Comparison of ENCODE assay signal across 10 cellular contexts in the genomic region with DNA sequence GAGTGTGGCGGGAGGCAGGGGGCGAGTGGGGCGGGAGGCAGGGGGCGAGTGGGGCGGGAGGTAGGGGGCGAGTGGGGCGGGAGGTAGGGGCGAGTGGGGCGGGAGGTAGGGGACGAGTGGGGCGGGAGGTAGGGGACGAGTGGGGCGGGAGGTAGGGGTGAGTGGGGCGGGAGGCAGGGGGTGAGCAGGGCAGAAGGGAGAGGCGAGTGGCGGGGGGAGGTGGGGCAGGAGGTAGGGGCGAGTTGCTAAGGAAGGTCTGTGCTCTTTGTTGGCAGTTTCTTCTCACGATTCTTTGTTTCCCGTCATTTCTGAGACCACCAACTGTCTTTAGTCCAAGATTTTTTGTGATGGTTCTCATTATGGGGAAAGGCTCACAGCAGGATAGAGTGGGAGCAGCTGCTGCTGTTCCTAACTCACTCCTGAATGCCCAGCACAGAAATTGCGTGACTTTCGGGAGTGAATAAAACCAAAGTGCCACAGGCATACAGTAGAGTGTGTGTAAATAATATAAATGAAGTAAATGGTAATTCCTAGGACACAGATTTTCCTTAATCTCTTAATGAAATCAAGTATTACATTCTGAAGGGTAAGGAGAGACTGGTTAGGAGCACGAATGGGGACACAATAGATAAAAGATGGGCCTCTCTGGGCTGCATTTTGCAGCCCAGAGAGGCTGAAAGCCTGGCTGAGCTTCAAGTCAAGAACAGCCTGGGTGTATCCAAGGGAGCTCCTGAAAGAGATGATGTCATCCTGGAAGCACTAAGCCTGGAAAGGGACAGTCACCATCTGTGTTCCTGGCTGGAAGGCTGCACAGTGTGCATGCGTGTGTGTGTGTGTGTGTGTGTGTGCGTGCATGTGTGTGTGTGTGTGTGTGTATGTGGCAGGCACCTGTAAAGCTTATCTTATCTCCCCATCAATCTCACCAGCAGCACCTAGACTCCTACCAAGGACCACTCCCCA. TPM values are rescaled to one million over a fixed set of nuclear protein-coding genes. Genes with fewer than 3 reads are reported as not detected.
DNase-seq lines count a peak whose midpoint lies in the region; ATAC-seq, FAIRE-seq and TF ChIP-seq lines count a peak whose summit lies in the region.
"Had no signal": no experiment of that assay in that cellular context is flagged by ENCODE, and none has a peak within 500 bp of the region (broad histone marks: within the 10 kb centered on the region; RNA-seq: fewer than 3 reads in every experiment).

No MANE protein-coding gene starts in this region.

- peaks cover 62% of the 10 kb centered on the region; the same call in 2 of the 3 replicates for H3K36me3 ChIP-seq in K562 (ENCODE audit: control insufficient read depth, insufficient read depth, low read length)

- H3K4me1 Mint-ChIP-seq in naive thymus-derived CD8-positive, alpha-beta T cell = no peaks in the 10 kb centered on the region
- H3K4me1 Mint-ChIP-seq in activated CD8-positive, alpha-beta T cell treated with anti-CD3 and anti-CD28 coated beads, Interleukin-2, amount 10 ng/mL, durations not matched to agents 7 days and 5 days (ENCODE audit: low read depth) = no peaks in the 10 kb centered on the region
- H3K4me1 Mint-ChIP-seq: memory B cell had no signal

- peak in 1 of 2 experiments; percentile 34 for DNase-seq in A549 (ENCODE audit: low read depth in 1 of 2, low spot score in 1 of 2)
- peak; percentile 31 for DNase-seq in HuH-7.5 (ENCODE audit: low spot score)
- no peak for DNase-seq in K562 (ENCODE audit: extremely low read depth in 1 of 4, low spot score in 3 of 4)
- DNase-seq in left colon = peak; percentile 59 to 76
- no peak for DNase-seq in naive thymus-derived CD8-positive, alpha-beta T cell
- DNase-seq in stimulated activated CD4-positive, alpha-beta T cell treated with anti-CD3 and anti-CD28 coated beads, Interleukin-12 subunit alpha, Interleukin-12 subunit beta, amount 100 ng/mL, for 4 hours = no peak
- DNase-seq in activated CD8-positive, alpha-beta T cell treated with anti-CD3 and anti-CD28 coated beads, Interleukin-2, amount 10 ng/mL, durations not matched to agents 7 days and 5 days = no peak
- no peak for DNase-seq in T-helper 9 cell

- FAIRE-seq in A549 (lab: Jason Lieb, UNC) (no peak), K562 (lab: Jason Lieb, UNC) (no peak)

- no peaks in the 10 kb centered on the region for H3K27me3 ChIP-seq in K562 (ENCODE audit: control insufficient read depth in 2 of 2, insufficient read depth in 2 of 2, low read length in 2 of 2)
- H3K27me3 ChIP-seq: tibial artery had no signal

- in situ Hi-C loops in K562 (cut with MboI) = no loop called here

- BruUV-seq in K562 (replicated peaks; lab: Mats Ljungman, UMichigan) = no TSS peak

- peak; percentile 66 to 86 for ATAC-seq in A549
- no peak for ATAC-seq in K562
- ATAC-seq in left colon = peak; percentile 97
- ATAC-seq in naive thymus-derived CD8-positive, alpha-beta T cell = no peak
- no peak for ATAC-seq in activated CD8-positive, alpha-beta T cell treated with anti-CD3 and anti-CD28 coated beads, Interleukin-2, amount 10 ng/mL, durations not matched to agents 7 days and 5 days

- TF ChIP-seq CTCF in A549 (IDR thresholded peaks at IDR 0.05) (no peak), K562 (IDR thresholded peaks at IDR 0.05 in 2 of 3, conservative IDR thresholded peaks at IDR 0.05 in 1 of 3; ENCODE audit: insufficient read depth in 2 of 3, low read depth in 1 of 3, low read length in 3 of 3) (no peak)

- peaks cover 2% of the 10 kb centered on the region; the same call in 1 of the 2 replicates for H4K20me1 ChIP-seq in K562 (replicated peaks; ENCODE audit: control insufficient read depth, insufficient read depth, low read length)

- POLR2A ChIA-PET in A549 (lab: Yijun Ruan, JAX) = no interaction called here
- POLR2A ChIA-PET in K562 (lab: Yijun Ruan, JAX) = interaction anchor here (0.5 to 1.0 kb wide), 3 partner anchors 40 to 149 kb away, joined by 3 read pairs; a partner anchor contains a TSS
- POLR2A ChIA-PET in naive thymus-derived CD8-positive, alpha-beta T cell (lab: Charles Lee) = no interaction called here
- POLR2A ChIA-PET in activated CD8-positive, alpha-beta T cell treated with anti-CD3 and anti-CD28 coated beads, Interleukin-2, amount 10 ng/mL, durations not matched to agents 7 days and 5 days (lab: Charles Lee) = interaction anchor here (0.7 kb wide), 1 partner anchor 25 kb away, joined by 3 read pairs; no protein-coding TSS in a partner anchor

- CTCF ChIA-PET in A549 (lab: Yijun Ruan, JAX) (interaction anchor here (0.6 to 3.6 kb wide), 3 partner anchors 10 to 32 kb away, joined by 3 to 21 read pairs (median 3); no protein-coding TSS in a partner anchor), K562 (lab: Yijun Ruan, JAX; ENCODE audit: low intra/inter-chr PET ratio) (no interaction called here)
- CTCF ChIA-PET in activated CD8-positive, alpha-beta T cell treated with anti-CD3 and anti-CD28 coated beads, Interleukin-2, amount 10 ng/mL, durations not matched to agents 7 days and 5 days (lab: Charles Lee) = no interaction called here

- no peak overlapping the region for H2AFZ ChIP-seq in K562 (ENCODE audit: low read depth, low read length)

- H3K4me2 ChIP-seq in A549 (no peak overlapping the region), K562 (ENCODE audit: insufficient read depth, low read length) (no peak overlapping the region)

- no peaks in the 10 kb centered on the region for H3K79me2 ChIP-seq in K562 (ENCODE audit: control insufficient read depth, insufficient read depth, low read length)

- H3K9ac ChIP-seq in K562 (ENCODE audit: insufficient read depth in 1 of 2, low read depth in 2 of 2, low read length in 2 of 2) = no peak overlapping the region

- H3K36me3 Mint-ChIP-seq in naive thymus-derived CD8-positive, alpha-beta T cell = peaks cover 8 to 94% (median 21%) of the 10 kb centered on the region in 3 donors
- peaks cover 11% of the 10 kb centered on the region for H3K36me3 Mint-ChIP-seq in activated CD8-positive, alpha-beta T cell treated with anti-CD3 and anti-CD28 coated beads, Interleukin-2, amount 10 ng/mL, durations not matched to agents 7 days and 5 days (ENCODE audit: low read depth)

- H3K27ac Mint-ChIP-seq in naive thymus-derived CD8-positive, alpha-beta T cell = peak overlapping the region in 3 of 10 donors; percentile 48 to 79 (median 60)
- H3K27ac Mint-ChIP-seq in activated CD8-positive, alpha-beta T cell treated with anti-CD3 and anti-CD28 coated beads, Interleukin-2, amount 10 ng/mL, durations not matched to agents 7 days and 5 days = no peak overlapping the region
- H3K27ac Mint-ChIP-seq: memory B cell had no signal

- no peaks in the 10 kb centered on the region for H3K9me3 Mint-ChIP-seq in naive thymus-derived CD8-positive, alpha-beta T cell
- no peaks in the 10 kb centered on the region for H3K9me3 Mint-ChIP-seq in activated CD8-positive, alpha-beta T cell treated with anti-CD3 and anti-CD28 coated beads, Interleukin-2, amount 10 ng/mL, durations not matched to agents 7 days and 5 days (ENCODE audit: insufficient read depth)
- H3K9me3 Mint-ChIP-seq: memory B cell had no signal

- WGBS in A549 (ENCODE audit: missing lambda C conversion rate) = 90% methylated on average over 9 of the region's 24 CpGs
- WGBS in K562 (ENCODE audit: insufficient coverage, low coverage, missing lambda C conversion rate) = 79% methylated on average over 6 of the region's 24 CpGs

- H3K4me3 ChIP-seq in A549 = no peak overlapping the region
- no peak overlapping the region for H3K4me3 ChIP-seq in K562
- H3K4me3 ChIP-seq: tibial artery had no signal

- H3K9me1 ChIP-seq in K562 (ENCODE audit: control insufficient read depth, insufficient read depth, low read length) = no peaks in the 10 kb centered on the region

- no peak for TF ChIP-seq RAD21 in A549 (conservative IDR thresholded peaks at IDR 0.05 in 1 of 2, IDR thresholded peaks at IDR 0.05 in 1 of 2)
- no peak for TF ChIP-seq RAD21 in K562 (CRISPR knock-in tag; conservative IDR thresholded peaks at IDR 0.05 in 1 of 2, IDR thresholded peaks at IDR 0.05 in 1 of 2)

- no peak overlapping the region for H3K4me3 Mint-ChIP-seq in naive thymus-derived CD8-positive, alpha-beta T cell
- no peak overlapping the region for H3K4me3 Mint-ChIP-seq in activated CD8-positive, alpha-beta T cell treated with anti-CD3 and anti-CD28 coated beads, Interleukin-2, amount 10 ng/mL, durations not matched to agents 7 days and 5 days
- H3K4me3 Mint-ChIP-seq: memory B cell had no signal

- peak overlapping the region in 1 of 2 experiments; percentile 43; a peak in 1 of 6 replicates for H3K27ac ChIP-seq in A549
- no peak overlapping the region for H3K27ac ChIP-seq in K562 (ENCODE audit: extremely low read depth, low read depth, low read length)
- H3K27ac ChIP-seq: tibial artery had no signal

- TF ChIP-seq EP300 in A549 (IDR thresholded peaks at IDR 0.05) (no peak), K562 (IDR thresholded peaks at IDR 0.05; ENCODE audit: low read length) (no peak)

- intact Hi-C loops in K562 (cut with micrococcal nuclease) = no loop called here
- intact Hi-C loops in left colon (cut with DNase I, micrococcal nuclease) = no loop called here

- no peaks in the 10 kb centered on the region for H3K27me3 Mint-ChIP-seq in naive thymus-derived CD8-positive, alpha-beta T cell
- H3K27me3 Mint-ChIP-seq in activated CD8-positive, alpha-beta T cell treated with anti-CD3 and anti-CD28 coated beads, Interleukin-2, amount 10 ng/mL, durations not matched to agents 7 days and 5 days (ENCODE audit: low read depth) = no peaks in the 10 kb centered on the region
- H3K27me3 Mint-ChIP-seq: memory B cell had no signal

- H3K9me3 ChIP-seq in A549 (no peaks in the 10 kb centered on the region), K562 (replicated peaks; ENCODE audit: control insufficient read depth, insufficient read depth, low read depth, low read length) (no peaks in the 10 kb centered on the region)
- H3K9me3 ChIP-seq: tibial artery had no signal

- TF ChIP-seq POLR2A in A549 (IDR thresholded peaks at IDR 0.05; ENCODE audit: low read length) (no peak), K562 (conservative IDR thresholded peaks at IDR 0.05) (no peak)

- H3K4me1 ChIP-seq in A549 (peaks cover 23% of the 10 kb centered on the region; the same call in 2 of the 3 replicates), K562 (replicated peaks in 1 of 2; ENCODE audit: control insufficient read depth in 2 of 2, insufficient read depth in 2 of 2, low read length in 2 of 2) (no peaks in the 10 kb centered on the region)
- H3K4me1 ChIP-seq: tibial artery had no signal

RNA-seq across cellular contexts. Expression of a gene that starts 44.5 kb away (rescaled TPM):
- polyA plus RNA-seq in A549 (2011; rRNA removed) = 18.5 and 24.7 TPM in 2 replicates
- polyA plus RNA-seq in A549 (2012; cell fraction: cytosol; rRNA removed) = 34.3 and 35.9 TPM in 2 replicates
- polyA plus RNA-seq in A549 (2012; cell fraction: nucleus; rRNA removed) = 66.7 and 71.6 TPM in 2 replicates
- 10.3 to 11.3 TPM (median 10.5 TPM) in 3 replicates for polyA plus RNA-seq in A549 (2017; fragmentation: RNase III; extraction: RNeasy Plus Mini Kit Qiagen cat#74134 plus additional on column Dnase treatment)
- 19.1 and 25.8 TPM in 2 replicates for polyA minus RNA-seq in A549 (2011; rRNA and poly(A)+ RNA removed)
- 130 and 148 TPM in 2 replicates for total RNA-seq in K562 (2011; cell fraction: chromatin; rRNA removed; ENCODE audit: low replicate concordance)
- total RNA-seq in K562 (2011; cell fraction: nucleolus; rRNA removed) = 64.2 and 80.3 TPM in 2 replicates
- total RNA-seq in K562 (2011; cell fraction: nucleoplasm; rRNA removed) = 81.6 and 84.3 TPM in 2 replicates
- total RNA-seq in K562 (2014; rRNA removed) = 10.3 and 15.6 TPM in 2 replicates
- 10.1 and 12.6 TPM in 2 replicates for total RNA-seq in K562 (2014; rRNA removed; fragmentation: Illumina TruSeq; extraction: Trizol)
- total RNA-seq in K562 (2015; rRNA removed; fragmentation: Illumina TruSeq; extraction: Trizol) = 15.1 and 17.4 TPM in 2 replicates
- total RNA-seq in K562 (2021) = 15.7 and 16.0 TPM in 2 replicates
- polyA plus RNA-seq in K562 (2011; rRNA removed) = 17.4 and 33.4 TPM in 2 replicates
- polyA plus RNA-seq in K562 (2011; cell fraction: cytosol; rRNA removed) = 39.4 and 44.8 TPM in 2 replicates
- polyA plus RNA-seq in K562 (2011; cell fraction: nucleus; rRNA removed) = 62.0 and 68.1 TPM in 2 replicates
- polyA plus RNA-seq in K562 (2012) = 12.1 and 16.8 TPM in 2 replicates
- 17.6 and 18.9 TPM in 2 replicates for polyA plus RNA-seq in K562 (2014; fragmentation: Illumina TruSeq; extraction: Trizol)
- polyA plus RNA-seq in K562 (2014; fragmentation: Nextera tagmentation; extraction: Ambion mirVana) = 1 to 10 TPM; 3.8 to 7.6 TPM
- 13.4 and 16.6 TPM in 2 replicates for polyA plus RNA-seq in K562 (2014; rRNA removed)
- 28.9 and 31.1 TPM in 2 replicates for polyA minus RNA-seq in K562 (2011; rRNA and poly(A)+ RNA removed)
- polyA minus RNA-seq in K562 (2011; cell fraction: cytosol; rRNA and poly(A)+ RNA removed) = 13.2 and 19.2 TPM in 2 replicates
- polyA minus RNA-seq in K562 (2011; cell fraction: nucleus; rRNA and poly(A)+ RNA removed) = 18.8 and 25.3 TPM in 2 replicates
- 10 to 100 TPM; 29.3 to 42.5 TPM for total RNA-seq in left colon
- 10 to 100 TPM; 23.3 to 26.2 TPM for total RNA-seq in naive thymus-derived CD8-positive, alpha-beta T cell
- polyA plus RNA-seq in naive thymus-derived CD8-positive, alpha-beta T cell = 10 to 100 TPM in 1 of 3 donors, 1 to 10 TPM in 2; 8.4 to 10.9 (median 9.2) TPM
- 10 to 100 TPM; 20.0 to 21.5 TPM for total RNA-seq in activated CD8-positive, alpha-beta T cell treated with anti-CD3 and anti-CD28 coated beads, Interleukin-2, amount 10 ng/mL, durations not matched to agents 7 days and 5 days

Comparison
In these comparisons a context has a peak if more than half of its experiments do, and no peak if none do; other contexts are left out.
1. ATAC-seq: peak in A549 (2 of 2) and left colon (single experiment); none in K562 (single experiment), naive thymus-derived CD8-positive, alpha-beta T cell (0 of 2) and activated CD8-positive, alpha-beta T cell treated with anti-CD3 and anti-CD28 coated beads, Interleukin-2, amount 10 ng/mL, durations not matched to agents 7 days and 5 days (single experiment).
2. DNase-seq: peak in HuH-7.5 (single experiment) and left colon (2 of 2); none in K562 (0 of 4), naive thymus-derived CD8-positive, alpha-beta T cell (0 of 10), stimulated activated CD4-positive, alpha-beta T cell treated with anti-CD3 and anti-CD28 coated beads, Interleukin-12 subunit alpha, Interleukin-12 subunit beta, amount 100 ng/mL, for 4 hours (single experiment), activated CD8-positive, alpha-beta T cell treated with anti-CD3 and anti-CD28 coated beads, Interleukin-2, amount 10 ng/mL, durations not matched to agents 7 days and 5 days (single experiment) and T-helper 9 cell (single experiment).
3. POLR2A ChIA-PET loops: an anchor here in K562 (0.5 to 1.0 kb wide) and activated CD8-positive, alpha-beta T cell treated with anti-CD3 and anti-CD28 coated beads, Interleukin-2, amount 10 ng/mL, durations not matched to agents 7 days and 5 days (0.7 kb wide); none called in A549 and naive thymus-derived CD8-positive, alpha-beta T cell.